Comparison of ENCODE assay signal across 19 cellular contexts in genomic region chr17:67588326-67588725, GRCh38.
DNase-seq lines count a peak whose midpoint lies in the region; ATAC-seq and TF ChIP-seq lines count a peak whose summit lies in the region.
"Had no signal": no experiment of that assay in that cellular context is flagged by ENCODE, and none has a peak within 500 bp of the region (broad histone marks: within the 10 kb centered on the region; RNA-seq: fewer than 3 reads in every experiment).

No MANE protein-coding gene starts in this region.

- no peaks in the 10 kb centered on the region for H3K27me3 Mint-ChIP-seq in CD4-positive, alpha-beta memory T cell
- H3K27me3 Mint-ChIP-seq in endodermal cell (ENCODE audit: insufficient read depth) = no peaks in the 10 kb centered on the region

- H3K4me3 ChIP-seq in CD4-positive, alpha-beta memory T cell (ENCODE audit: low read length in 2 of 2) = no peak overlapping the region
- H3K4me3 ChIP-seq in endodermal cell (ENCODE audit: low read length) = no peak overlapping the region
- H3K4me3 ChIP-seq: SJSA1 had no signal

- peaks cover 0 to 1% (median 0%) of the 10 kb centered on the region in 8 donors for H3K9me3 Mint-ChIP-seq in CD4-positive, alpha-beta memory T cell
- H3K9me3 Mint-ChIP-seq in endodermal cell = peaks cover 17% of the 10 kb centered on the region

- H3K9me3 ChIP-seq in CD4-positive, alpha-beta memory T cell (ENCODE audit: control insufficient read depth in 1 of 2, low read length in 2 of 2) = no peaks in the 10 kb centered on the region
- H3K9me3 ChIP-seq in endodermal cell (ENCODE audit: control insufficient read depth, low read length) = peaks cover 18% of the 10 kb centered on the region
- H3K9me3 ChIP-seq: Caco-2, SJSA1 had no signal

- DNase-seq in CD4-positive, alpha-beta memory T cell = no peak
- DNase-seq in NCI-H2227 treated with DMSO at 0.1 percent for 48 hours (lab: John Stamatoyannopoulos, UW) (peak; percentile 88), endodermal cell (peak; percentile 16), omental fat pad (ENCODE audit: low spot score) (no peak), NCI-H82 (lab: John Stamatoyannopoulos, UW) (no peak), COR-L47 (lab: John Stamatoyannopoulos, UW) (no peak)
- DNase-seq: C1 segment of cervical spinal cord, Caco-2, DMS 273 treated with DMSO at 0.1 percent for 48 hours, H7, Karpas-422, MV-4-11, NCI-H1105 treated with DMSO at 0.1 percent for 48 hours, NCI-H2029 treated with DMSO at 0.1 percent for 48 hours, NCI-H524 treated with DMSO at 0.1 percent for 48 hours, OCI-M1 had no signal

- CTCF ChIA-PET in CD4-positive, alpha-beta memory T cell (lab: Charles Lee; ENCODE audit: partially characterized antibody) = no interaction called here

- no peak overlapping the region for H3K27ac ChIP-seq in CD4-positive, alpha-beta memory T cell (ENCODE audit: low read depth, low read length)
- no peak overlapping the region for H3K27ac ChIP-seq in endodermal cell (ENCODE audit: low read depth, low read length)
- H3K27ac ChIP-seq: SJSA1 had no signal

- TF ChIP-seq CTCF in endodermal cell (conservative IDR thresholded peaks at IDR 0.05) = no peak
- no peak for TF ChIP-seq CTCF in omental fat pad (IDR thresholded peaks at IDR 0.05)

- H3K4me1 Mint-ChIP-seq in CD4-positive, alpha-beta memory T cell = peaks cover 6 to 18% (median 11%) of the 10 kb centered on the region in 4 donors
- peaks cover 4% of the 10 kb centered on the region for H3K4me1 Mint-ChIP-seq in endodermal cell

- H3K4me3 Mint-ChIP-seq in CD4-positive, alpha-beta memory T cell = no peak overlapping the region
- no peak overlapping the region for H3K4me3 Mint-ChIP-seq in endodermal cell

- no peak overlapping the region for H3K9ac ChIP-seq in endodermal cell (ENCODE audit: extremely low read depth, low read length, poor library complexity, severe bottlenecking)

- ATAC-seq in omental fat pad (ENCODE audit: low FRiP score) (peak; percentile 58), GM21529 (IDR thresholded peaks at IDR 0.05; ENCODE audit: unreplicated experiment) (no peak)
- ATAC-seq: Right ventricle myocardium inferior had no signal

- H3K27me3 ChIP-seq in CD4-positive, alpha-beta memory T cell (ENCODE audit: insufficient read depth, low read length) = no peaks in the 10 kb centered on the region
- H3K27me3 ChIP-seq in endodermal cell (ENCODE audit: control insufficient read depth, insufficient read depth, low read length, poor library complexity, severe bottlenecking) = no peaks in the 10 kb centered on the region
- H3K27me3 ChIP-seq: SJSA1 had no signal

- intact Hi-C loops in CD4-positive, alpha-beta memory T cell (cut with micrococcal nuclease) = no loop called here

- H3K27ac Mint-ChIP-seq in CD4-positive, alpha-beta memory T cell = peak overlapping the region in 5 of 7 donors; percentile 35 to 74 (median 64)
- H3K27ac Mint-ChIP-seq in endodermal cell = no peak overlapping the region

- no peaks in the 10 kb centered on the region for H3K4me1 ChIP-seq in CD4-positive, alpha-beta memory T cell (ENCODE audit: insufficient read depth, low read length)
- no peaks in the 10 kb centered on the region for H3K4me1 ChIP-seq in endodermal cell (ENCODE audit: control insufficient read depth, insufficient read depth, low read length)
- H3K4me1 ChIP-seq: SJSA1 had no signal

- POLR2A ChIA-PET in CD4-positive, alpha-beta memory T cell (lab: Charles Lee; ENCODE audit: partially characterized antibody) = no interaction called here

- WGBS in endodermal cell (ENCODE audit: insufficient coverage in 1 of 2, insufficient read length in 1 of 2), 2 experiments = 96 to 98% methylated on average over 7 to 9 of the region's 9 CpGs

- no peaks in the 10 kb centered on the region for H3K36me3 ChIP-seq in CD4-positive, alpha-beta memory T cell (ENCODE audit: insufficient read depth, low read length)
- no peaks in the 10 kb centered on the region for H3K36me3 ChIP-seq in endodermal cell (ENCODE audit: control insufficient read depth, insufficient read depth, low read length)
- H3K36me3 ChIP-seq: SJSA1 had no signal

- H3K36me3 Mint-ChIP-seq in CD4-positive, alpha-beta memory T cell = peaks cover 32 to 59% of the 10 kb centered on the region in 2 donors
- H3K36me3 Mint-ChIP-seq in endodermal cell (ENCODE audit: low read depth) = peaks cover 36% of the 10 kb centered on the region

Comparison
In these comparisons a context has a peak if more than half of its experiments do, and no peak if none do; other contexts are left out.
1. DNase-seq: peak in NCI-H2227 treated with DMSO at 0.1 percent for 48 hours (single experiment) and endodermal cell (single experiment); none in CD4-positive, alpha-beta memory T cell (0 of 5), omental fat pad (single experiment), NCI-H82 (single experiment) and COR-L47 (single experiment).